In genomic region chr18:34820360-34820759, GRCh38 we compare ENCODE assay signal across 27 cellular contexts.
"Had no signal": no experiment of that assay in that cellular context is flagged by ENCODE, and none has a peak within 500 bp of the region (broad histone marks: within the 10 kb centered on the region; RNA-seq: fewer than 3 reads in every experiment).

No MANE protein-coding gene starts in this region.

- H3K36me3 Mint-ChIP-seq: activated naive CD4-positive, alpha-beta T cell treated with anti-CD3 and anti-CD28 coated beads, Interleukin-2, amount 10 ng/mL, durations not matched to agents 7 days and 5 days; activated naive CD8-positive, alpha-beta T cell treated with anti-CD3 and anti-CD28 coated beads, Interleukin-2, amount 10 ng/mL, durations not matched to agents 7 days and 5 days; naive thymus-derived CD8-positive, alpha-beta T cell; stimulated activated effector memory CD8-positive, alpha-beta T cell treated with anti-CD3 and anti-CD28 coated beads, Interleukin-12 subunit alpha, Interleukin-12 subunit beta, amount 100 ng/mL, for 72 hours had no signal

- H3K9me3 ChIP-seq: breast epithelium, gastroesophageal sphincter, pancreas, psoas muscle, sigmoid colon, suprapubic skin, tibial nerve had no signal

- H3K4me1 Mint-ChIP-seq: activated CD4-positive, alpha-beta memory T cell treated with anti-CD3 and anti-CD28 coated beads, Interleukin-2, amount 10 ng/mL, durations not matched to agents 7 days and 5 days; activated CD4-positive, alpha-beta T cell treated with anti-CD3 and anti-CD28 coated beads, Interleukin-2, amount 10 ng/mL, durations not matched to agents 7 days and 5 days; activated naive CD4-positive, alpha-beta T cell treated with anti-CD3 and anti-CD28 coated beads, Interleukin-2, amount 10 ng/mL, durations not matched to agents 7 days and 5 days; activated naive CD8-positive, alpha-beta T cell treated with anti-CD3 and anti-CD28 coated beads, Interleukin-2, amount 10 ng/mL, durations not matched to agents 7 days and 5 days; central memory CD8-positive, alpha-beta T cell; naive thymus-derived CD8-positive, alpha-beta T cell; stimulated activated effector memory CD8-positive, alpha-beta T cell treated with anti-CD3 and anti-CD28 coated beads, Interleukin-12 subunit alpha, Interleukin-12 subunit beta, amount 100 ng/mL, for 72 hours had no signal

- H3K27ac Mint-ChIP-seq: activated CD4-positive, alpha-beta memory T cell treated with anti-CD3 and anti-CD28 coated beads, Interleukin-2, amount 10 ng/mL, durations not matched to agents 7 days and 5 days; activated CD4-positive, alpha-beta T cell treated with anti-CD3 and anti-CD28 coated beads, Interleukin-2, amount 10 ng/mL, durations not matched to agents 7 days and 5 days; activated naive CD4-positive, alpha-beta T cell treated with anti-CD3 and anti-CD28 coated beads, Interleukin-2, amount 10 ng/mL, durations not matched to agents 7 days and 5 days; activated naive CD8-positive, alpha-beta T cell treated with anti-CD3 and anti-CD28 coated beads, Interleukin-2, amount 10 ng/mL, durations not matched to agents 7 days and 5 days; activated T-cell treated with anti-CD3 and anti-CD28 coated beads, Interleukin-2, amount 50 U/mL, for 24 hours; naive thymus-derived CD8-positive, alpha-beta T cell; stimulated activated effector memory CD8-positive, alpha-beta T cell treated with anti-CD3 and anti-CD28 coated beads, Interleukin-12 subunit alpha, Interleukin-12 subunit beta, amount 100 ng/mL, for 72 hours; stimulated activated naive CD8-positive, alpha-beta T cell treated with anti-CD3 and anti-CD28 coated beads, Interleukin-15, Interleukin-2, amounts not matched to agents 100 ng/mL and 50 ng/mL, for 24 hours had no signal

- H3K27ac ChIP-seq: breast epithelium, gastroesophageal sphincter, hepatocyte, pancreas, psoas muscle, sigmoid colon, suprapubic skin, tibial nerve had no signal

- H3K4me3 ChIP-seq: breast epithelium, gastroesophageal sphincter, hepatocyte, pancreas, psoas muscle, sigmoid colon, suprapubic skin, tibial nerve had no signal

- H3K4me3 Mint-ChIP-seq: activated CD4-positive, alpha-beta memory T cell treated with anti-CD3 and anti-CD28 coated beads, Interleukin-2, amount 10 ng/mL, durations not matched to agents 7 days and 5 days; activated CD4-positive, alpha-beta T cell treated with anti-CD3 and anti-CD28 coated beads, Interleukin-2, amount 10 ng/mL, durations not matched to agents 7 days and 5 days; activated naive CD4-positive, alpha-beta T cell treated with anti-CD3 and anti-CD28 coated beads, Interleukin-2, amount 10 ng/mL, durations not matched to agents 7 days and 5 days; activated naive CD8-positive, alpha-beta T cell treated with anti-CD3 and anti-CD28 coated beads, Interleukin-2, amount 10 ng/mL, durations not matched to agents 7 days and 5 days; activated T-cell treated with anti-CD3 and anti-CD28 coated beads, Interleukin-2, amount 50 U/mL, for 24 hours; central memory CD8-positive, alpha-beta T cell; naive thymus-derived CD8-positive, alpha-beta T cell; stimulated activated effector memory CD8-positive, alpha-beta T cell treated with anti-CD3 and anti-CD28 coated beads, Interleukin-12 subunit alpha, Interleukin-12 subunit beta, amount 100 ng/mL, for 72 hours; stimulated activated naive CD8-positive, alpha-beta T cell treated with anti-CD3 and anti-CD28 coated beads, Interleukin-15, Interleukin-2, amounts not matched to agents 100 ng/mL and 50 ng/mL, for 24 hours had no signal

- H3K4me1 ChIP-seq: breast epithelium, suprapubic skin, tibial nerve had no signal

- H3K9me3 Mint-ChIP-seq: activated CD4-positive, alpha-beta memory T cell treated with anti-CD3 and anti-CD28 coated beads, Interleukin-2, amount 10 ng/mL, durations not matched to agents 7 days and 5 days; activated CD4-positive, alpha-beta T cell treated with anti-CD3 and anti-CD28 coated beads, Interleukin-2, amount 10 ng/mL, durations not matched to agents 7 days and 5 days; activated naive CD4-positive, alpha-beta T cell treated with anti-CD3 and anti-CD28 coated beads, Interleukin-2, amount 10 ng/mL, durations not matched to agents 7 days and 5 days; activated naive CD8-positive, alpha-beta T cell treated with anti-CD3 and anti-CD28 coated beads, Interleukin-2, amount 10 ng/mL, durations not matched to agents 7 days and 5 days; activated T-cell treated with anti-CD3 and anti-CD28 coated beads, Interleukin-2, amount 50 U/mL, for 24 hours; central memory CD8-positive, alpha-beta T cell; naive thymus-derived CD8-positive, alpha-beta T cell; stimulated activated effector memory CD8-positive, alpha-beta T cell treated with anti-CD3 and anti-CD28 coated beads, Interleukin-12 subunit alpha, Interleukin-12 subunit beta, amount 100 ng/mL, for 72 hours; stimulated activated naive CD8-positive, alpha-beta T cell treated with anti-CD3 and anti-CD28 coated beads, Interleukin-15, Interleukin-2, amounts not matched to agents 100 ng/mL and 50 ng/mL, for 24 hours had no signal

- ATAC-seq: gastroesophageal sphincter; left colon; naive thymus-derived CD8-positive, alpha-beta T cell; pancreas; stimulated activated effector memory CD8-positive, alpha-beta T cell treated with anti-CD3 and anti-CD28 coated beads, Interleukin-12 subunit alpha, Interleukin-12 subunit beta, amount 100 ng/mL, for 72 hours had no signal

- H3K27me3 ChIP-seq: breast epithelium, gastroesophageal sphincter, hepatocyte, pancreas, sigmoid colon, suprapubic skin, tibial nerve had no signal

- H3K36me3 ChIP-seq: breast epithelium, suprapubic skin, tibial nerve had no signal

- DNase-seq: activated CD4-positive, alpha-beta memory T cell treated with anti-CD3 and anti-CD28 coated beads, Interleukin-2, amount 10 ng/mL, durations not matched to agents 7 days and 5 days; activated CD4-positive, alpha-beta T cell treated with anti-CD3 and anti-CD28 coated beads for 1 hour; activated CD4-positive, alpha-beta T cell treated with anti-CD3 and anti-CD28 coated beads, Interleukin-2, amount 10 ng/mL, durations not matched to agents 7 days and 5 days; activated CD8-positive, alpha-beta memory T cell treated with anti-CD3 and anti-CD28 coated beads, Interleukin-2, amount 50 U/mL, for 48 hours; activated gamma-delta T cell; activated naive CD4-positive, alpha-beta T cell treated with anti-CD3 and anti-CD28 coated beads, Interleukin-2, amount 10 ng/mL, durations not matched to agents 7 days and 5 days; activated naive CD8-positive, alpha-beta T cell treated with anti-CD3 and anti-CD28 coated beads, Interleukin-2, amount 10 ng/mL, durations not matched to agents 7 days and 5 days; activated T-cell treated with anti-CD3 and anti-CD28 coated beads, Interleukin-2, amount 50 U/mL, for 24 hours; amniotic stem cell; dermis blood vessel endothelial cell; effector memory CD4-positive, alpha-beta T cell; left colon; mammary epithelial cell; naive thymus-derived CD8-positive, alpha-beta T cell; pancreas; psoas muscle; sigmoid colon; stimulated activated CD4-positive, alpha-beta T cell treated with anti-CD3 and anti-CD28 coated beads, Interleukin-4, amount 100 ng/mL, for 24 hours; T-helper 2 cell had no signal
